In genomic region chr21:36704958-36705678, GRCh38 we compare ENCODE assay signal across 17 cellular contexts. TPM values are rescaled to one million over a fixed set of nuclear protein-coding genes. Genes with fewer than 3 reads are reported as not detected.
DNase-seq lines count a peak whose midpoint lies in the region; ATAC-seq and TF ChIP-seq lines count a peak whose summit lies in the region.
"Had no signal": no experiment of that assay in that cellular context is flagged by ENCODE, and none has a peak within 500 bp of the region (broad histone marks: within the 10 kb centered on the region; RNA-seq: fewer than 3 reads in every experiment).

No MANE protein-coding gene starts in this region.

- H3K27ac Mint-ChIP-seq in activated naive CD4-positive, alpha-beta T cell treated with anti-CD3 and anti-CD28 coated beads, Interleukin-2, amount 50 U/mL, for 24 hours, result no peak overlapping the region
- H3K27ac Mint-ChIP-seq in stimulated activated naive B cell treated with anti-CD40 and anti-IgM and Interleukin-4, amounts not matched to agents 10 μg/mL and 1 μg/mL and 100 μg/mL, for 72 hours, result peak overlapping the region; percentile 42
- H3K27ac Mint-ChIP-seq: activated T-helper 17 cell treated with anti-CD3 and anti-CD28 coated beads, Interleukin-2, amount 50 U/mL, for 72 hours; memory B cell had no signal

- no peak for ATAC-seq in stimulated activated naive B cell treated with anti-CD40 and anti-IgM and Interleukin-4, amounts not matched to agents 10 μg/mL and 1 μg/mL and 100 μg/mL, for 72 hours (replicated peaks)
- ATAC-seq in GM18519 (IDR thresholded peaks at IDR 0.05; ENCODE audit: low FRiP score, unreplicated experiment), result no peak
- ATAC-seq: activated T-helper 17 cell treated with anti-CD3 and anti-CD28 coated beads, Interleukin-2, amount 50 U/mL, for 72 hours; heart left ventricle had no signal

- peaks cover 14% of the 10 kb centered on the region for H3K4me1 ChIP-seq in testis
- no peaks in the 10 kb centered on the region for H3K4me1 ChIP-seq in SJCRH30
- H3K4me1 ChIP-seq: parathyroid adenoma had no signal

- H3K4me3 Mint-ChIP-seq in activated naive CD4-positive, alpha-beta T cell treated with anti-CD3 and anti-CD28 coated beads, Interleukin-2, amount 50 U/mL, for 24 hours, result peak overlapping the region; percentile 33
- peak overlapping the region in 1 of 2 donors; percentile 50 for H3K4me3 Mint-ChIP-seq in stimulated activated naive B cell treated with anti-CD40 and anti-IgM and Interleukin-4, amounts not matched to agents 10 μg/mL and 1 μg/mL and 100 μg/mL, for 72 hours
- H3K4me3 Mint-ChIP-seq: memory B cell had no signal

- peaks cover 97% of the 10 kb centered on the region for H3K27me3 ChIP-seq in kidney epithelial cell (ENCODE audit: control insufficient read depth, insufficient read depth, low read length)
- no peaks in the 10 kb centered on the region for H3K27me3 ChIP-seq in testis
- no peaks in the 10 kb centered on the region for H3K27me3 ChIP-seq in SJCRH30

- peak overlapping the region; percentile 29 for H3K4me3 ChIP-seq in WI38 (ENCODE audit: low read depth, low read length)
- H3K4me3 ChIP-seq in kidney epithelial cell (ENCODE audit: low read depth, low read length), result peak overlapping the region; percentile 26
- no peak overlapping the region for H3K4me3 ChIP-seq in testis
- no peak overlapping the region for H3K4me3 ChIP-seq in SJCRH30

- H3K4me1 Mint-ChIP-seq in activated naive CD4-positive, alpha-beta T cell treated with anti-CD3 and anti-CD28 coated beads, Interleukin-2, amount 50 U/mL, for 24 hours, result peaks cover 46% of the 10 kb centered on the region
- H3K4me1 Mint-ChIP-seq in stimulated activated naive B cell treated with anti-CD40 and anti-IgM and Interleukin-4, amounts not matched to agents 10 μg/mL and 1 μg/mL and 100 μg/mL, for 72 hours, result peaks cover 36 to 63% of the 10 kb centered on the region in 2 donors

- H3K9me3 ChIP-seq in testis (no peaks in the 10 kb centered on the region), SJCRH30 (replicated peaks) (no peaks in the 10 kb centered on the region)
- H3K9me3 ChIP-seq: heart left ventricle had no signal

- H3K9me3 Mint-ChIP-seq in activated naive CD4-positive, alpha-beta T cell treated with anti-CD3 and anti-CD28 coated beads, Interleukin-2, amount 50 U/mL, for 24 hours, result no peaks in the 10 kb centered on the region
- H3K9me3 Mint-ChIP-seq in stimulated activated naive B cell treated with anti-CD40 and anti-IgM and Interleukin-4, amounts not matched to agents 10 μg/mL and 1 μg/mL and 100 μg/mL, for 72 hours, result no peaks in the 10 kb centered on the region
- H3K9me3 Mint-ChIP-seq: activated T-helper 17 cell treated with anti-CD3 and anti-CD28 coated beads, Interleukin-2, amount 50 U/mL, for 72 hours; memory B cell had no signal

- peaks cover 66% of the 10 kb centered on the region for H3K27me3 Mint-ChIP-seq in activated naive CD4-positive, alpha-beta T cell treated with anti-CD3 and anti-CD28 coated beads, Interleukin-2, amount 50 U/mL, for 24 hours
- H3K27me3 Mint-ChIP-seq in stimulated activated naive B cell treated with anti-CD40 and anti-IgM and Interleukin-4, amounts not matched to agents 10 μg/mL and 1 μg/mL and 100 μg/mL, for 72 hours, result peaks cover 78 to 94% of the 10 kb centered on the region in 2 donors

- TF ChIP-seq CTCF in WI38 (IDR thresholded peaks at IDR 0.05; ENCODE audit: low read depth, low read length) (no peak), kidney epithelial cell (IDR thresholded peaks at IDR 0.05; ENCODE audit: insufficient read depth, low read length, poor library complexity, severe bottlenecking) (no peak), testis (IDR thresholded peaks at IDR 0.05) (no peak)

- intact Hi-C loops in testis (cut with DNase I; ENCODE audit: low total_unique reads), result no loop called here

- H3K27ac ChIP-seq in testis (no peak overlapping the region), SJCRH30 (no peak overlapping the region)
- H3K27ac ChIP-seq: brain microvascular endothelial cell, heart left ventricle, parathyroid adenoma had no signal

- no peak for DNase-seq in activated naive CD4-positive, alpha-beta T cell (lab: John Stamatoyannopoulos, UW)
- no peak for DNase-seq in kidney epithelial cell (ENCODE audit: low read depth)
- DNase-seq in stimulated activated naive B cell treated with anti-CD40 and anti-IgM and Interleukin-4, amounts not matched to agents 10 μg/mL and 1 μg/mL and 100 μg/mL, for 72 hours, result no peak
- DNase-seq in testis, result no peak
- no peak for DNase-seq in SJCRH30
- DNase-seq: activated CD4-positive, CD25-positive, alpha-beta regulatory T cell treated with anti-CD3 and anti-CD28 coated beads, Interleukin-2, amount 50 U/mL, for 72 hours; brain microvascular endothelial cell; DMS153; NCI-H2081; stimulated activated CD4-positive, alpha-beta T cell treated with anti-CD3 and anti-CD28 coated beads, Interleukin-1b, Interleukin-23, amount 100 ng/mL, for 48 hours had no signal

- 3 to 5% methylated on average over 30 to 33 of the region's 39 CpGs for WGBS in testis, 2 donors

- TF ChIP-seq POLR2A in testis (IDR thresholded peaks at IDR 0.05), result no peak

- no peaks in the 10 kb centered on the region for H3K36me3 ChIP-seq in kidney epithelial cell (ENCODE audit: control insufficient read depth, insufficient read depth, low read length)
- H3K36me3 ChIP-seq in testis (ENCODE audit: low read depth, missing control alignments), result no peaks in the 10 kb centered on the region
- H3K36me3 ChIP-seq in SJCRH30, result no peaks in the 10 kb centered on the region
- H3K36me3 ChIP-seq: brain microvascular endothelial cell, heart left ventricle had no signal

- H3K36me3 Mint-ChIP-seq in activated naive CD4-positive, alpha-beta T cell treated with anti-CD3 and anti-CD28 coated beads, Interleukin-2, amount 50 U/mL, for 24 hours, result no peaks in the 10 kb centered on the region
- peaks cover 3 to 5% of the 10 kb centered on the region in 2 donors for H3K36me3 Mint-ChIP-seq in stimulated activated naive B cell treated with anti-CD40 and anti-IgM and Interleukin-4, amounts not matched to agents 10 μg/mL and 1 μg/mL and 100 μg/mL, for 72 hours

RNA-seq across cellular contexts. Expression of gene SIM2, which starts 6.2 kb away (rescaled TPM):
- total RNA-seq in kidney epithelial cell (9.5 and 16.3 TPM in 2 replicates), testis (under 1 TPM; 0.19 to 0.71 TPM)
- polyA plus RNA-seq in testis (ENCODE audit: insufficient read depth, low read depth, low replicate concordance), result 0.90 TPM
- total RNA-seq in SJCRH30 (2014; rRNA removed; shearing (Covaris generic)), result 0.06 TPM in 1 of 2 replicates, not detected in the other

Comparison
In these comparisons a context has a peak if more than half of its experiments do, and no peak if none do; other contexts are left out.
1. H3K4me3 ChIP-seq: peak in WI38 (single experiment) and kidney epithelial cell (single experiment); none in testis (0 of 2) and SJCRH30 (single experiment).